In the genomic region with DNA sequence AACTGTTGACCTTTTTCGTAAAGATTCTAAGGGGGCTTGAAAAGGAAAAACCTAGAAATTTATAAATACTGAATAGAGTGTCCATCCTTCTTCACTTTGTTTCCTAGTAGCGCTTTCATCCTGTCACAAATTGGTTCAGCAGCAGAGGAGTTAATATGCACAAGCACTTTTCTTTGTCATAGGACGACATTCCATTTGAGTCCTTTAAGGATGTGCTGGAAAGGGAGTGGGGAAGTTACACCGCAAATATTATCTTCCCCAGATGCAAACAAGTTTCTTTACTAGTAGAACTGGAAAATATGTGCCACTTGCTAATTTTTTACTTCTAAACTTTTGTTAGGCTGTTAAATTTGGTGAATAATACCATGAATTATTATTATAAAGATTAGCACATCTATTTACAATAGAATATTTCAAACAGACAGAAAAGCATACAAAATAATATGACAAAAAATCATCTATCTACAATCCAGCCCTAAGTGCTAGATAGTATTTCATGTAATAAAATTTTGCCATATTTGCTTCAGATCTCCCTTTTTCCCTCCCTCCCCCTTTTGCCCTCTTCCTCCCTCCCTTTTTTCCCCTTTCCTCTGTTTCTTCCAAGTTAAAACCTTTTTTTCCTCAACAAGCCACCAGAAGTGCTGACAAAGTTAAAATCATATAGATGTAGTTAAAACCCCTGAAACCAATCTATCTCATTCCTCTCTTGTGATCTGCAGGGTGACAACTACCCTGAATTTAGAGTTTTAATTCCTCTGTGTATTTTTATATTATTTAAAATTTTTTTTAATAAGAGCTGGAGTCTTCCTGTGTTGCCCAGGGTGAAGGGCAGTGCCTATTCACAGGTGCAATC, we compare ENCODE assay signal across 2 cellular contexts.
A peak's percentile ranks its signal among the peaks of the same experiment; 100 is the strongest.
TF ChIP-seq lines count a peak whose summit lies in the region.

No MANE protein-coding gene starts in this region.

TF ChIP-seq in IMR-90, 13 proteins besides CTCF, POLR2A, EP300 and RAD21:
- TF ChIP-seq MAFK (IDR thresholded peaks at IDR 0.05; ENCODE audit: low read depth, low read length) (peak; percentile 72), MXI1 (IDR thresholded peaks at IDR 0.05; ENCODE audit: borderline replicate concordance, low read depth, low read length) (no peak)

TF ChIP-seq in H1, 55 proteins besides CTCF, POLR2A, EP300 and RAD21:
- TF ChIP-seq NRF1 (IDR thresholded peaks at IDR 0.05; ENCODE audit: low read depth, low read length) (no peak), SIN3A (conservative IDR thresholded peaks at IDR 0.05 in 1 of 2, IDR thresholded peaks at IDR 0.05 in 1 of 2; ENCODE audit: low read depth in 1 of 2, low read length in 2 of 2) (no peak), ZNF274 (IDR thresholded peaks at IDR 0.05; ENCODE audit: borderline replicate concordance, extremely low read depth, low read length) (no peak), KDM4A (IDR thresholded peaks at IDR 0.05; ENCODE audit: low read depth, low read length, severe bottlenecking) (no peak), GABPA (IDR thresholded peaks at IDR 0.05; ENCODE audit: borderline replicate concordance, insufficient read depth, low read length) (no peak), CBX5 (IDR thresholded peaks at IDR 0.05; ENCODE audit: low read depth, low read length) (no peak), TEAD4 (IDR thresholded peaks at IDR 0.05; ENCODE audit: low read depth, low read length) (no peak), SP2 (IDR thresholded peaks at IDR 0.05; ENCODE audit: low read length) (no peak), CBX8 (IDR thresholded peaks at IDR 0.05; ENCODE audit: borderline replicate concordance, low read depth, low read length) (no peak)
- TF ChIP-seq, protein P1, sequence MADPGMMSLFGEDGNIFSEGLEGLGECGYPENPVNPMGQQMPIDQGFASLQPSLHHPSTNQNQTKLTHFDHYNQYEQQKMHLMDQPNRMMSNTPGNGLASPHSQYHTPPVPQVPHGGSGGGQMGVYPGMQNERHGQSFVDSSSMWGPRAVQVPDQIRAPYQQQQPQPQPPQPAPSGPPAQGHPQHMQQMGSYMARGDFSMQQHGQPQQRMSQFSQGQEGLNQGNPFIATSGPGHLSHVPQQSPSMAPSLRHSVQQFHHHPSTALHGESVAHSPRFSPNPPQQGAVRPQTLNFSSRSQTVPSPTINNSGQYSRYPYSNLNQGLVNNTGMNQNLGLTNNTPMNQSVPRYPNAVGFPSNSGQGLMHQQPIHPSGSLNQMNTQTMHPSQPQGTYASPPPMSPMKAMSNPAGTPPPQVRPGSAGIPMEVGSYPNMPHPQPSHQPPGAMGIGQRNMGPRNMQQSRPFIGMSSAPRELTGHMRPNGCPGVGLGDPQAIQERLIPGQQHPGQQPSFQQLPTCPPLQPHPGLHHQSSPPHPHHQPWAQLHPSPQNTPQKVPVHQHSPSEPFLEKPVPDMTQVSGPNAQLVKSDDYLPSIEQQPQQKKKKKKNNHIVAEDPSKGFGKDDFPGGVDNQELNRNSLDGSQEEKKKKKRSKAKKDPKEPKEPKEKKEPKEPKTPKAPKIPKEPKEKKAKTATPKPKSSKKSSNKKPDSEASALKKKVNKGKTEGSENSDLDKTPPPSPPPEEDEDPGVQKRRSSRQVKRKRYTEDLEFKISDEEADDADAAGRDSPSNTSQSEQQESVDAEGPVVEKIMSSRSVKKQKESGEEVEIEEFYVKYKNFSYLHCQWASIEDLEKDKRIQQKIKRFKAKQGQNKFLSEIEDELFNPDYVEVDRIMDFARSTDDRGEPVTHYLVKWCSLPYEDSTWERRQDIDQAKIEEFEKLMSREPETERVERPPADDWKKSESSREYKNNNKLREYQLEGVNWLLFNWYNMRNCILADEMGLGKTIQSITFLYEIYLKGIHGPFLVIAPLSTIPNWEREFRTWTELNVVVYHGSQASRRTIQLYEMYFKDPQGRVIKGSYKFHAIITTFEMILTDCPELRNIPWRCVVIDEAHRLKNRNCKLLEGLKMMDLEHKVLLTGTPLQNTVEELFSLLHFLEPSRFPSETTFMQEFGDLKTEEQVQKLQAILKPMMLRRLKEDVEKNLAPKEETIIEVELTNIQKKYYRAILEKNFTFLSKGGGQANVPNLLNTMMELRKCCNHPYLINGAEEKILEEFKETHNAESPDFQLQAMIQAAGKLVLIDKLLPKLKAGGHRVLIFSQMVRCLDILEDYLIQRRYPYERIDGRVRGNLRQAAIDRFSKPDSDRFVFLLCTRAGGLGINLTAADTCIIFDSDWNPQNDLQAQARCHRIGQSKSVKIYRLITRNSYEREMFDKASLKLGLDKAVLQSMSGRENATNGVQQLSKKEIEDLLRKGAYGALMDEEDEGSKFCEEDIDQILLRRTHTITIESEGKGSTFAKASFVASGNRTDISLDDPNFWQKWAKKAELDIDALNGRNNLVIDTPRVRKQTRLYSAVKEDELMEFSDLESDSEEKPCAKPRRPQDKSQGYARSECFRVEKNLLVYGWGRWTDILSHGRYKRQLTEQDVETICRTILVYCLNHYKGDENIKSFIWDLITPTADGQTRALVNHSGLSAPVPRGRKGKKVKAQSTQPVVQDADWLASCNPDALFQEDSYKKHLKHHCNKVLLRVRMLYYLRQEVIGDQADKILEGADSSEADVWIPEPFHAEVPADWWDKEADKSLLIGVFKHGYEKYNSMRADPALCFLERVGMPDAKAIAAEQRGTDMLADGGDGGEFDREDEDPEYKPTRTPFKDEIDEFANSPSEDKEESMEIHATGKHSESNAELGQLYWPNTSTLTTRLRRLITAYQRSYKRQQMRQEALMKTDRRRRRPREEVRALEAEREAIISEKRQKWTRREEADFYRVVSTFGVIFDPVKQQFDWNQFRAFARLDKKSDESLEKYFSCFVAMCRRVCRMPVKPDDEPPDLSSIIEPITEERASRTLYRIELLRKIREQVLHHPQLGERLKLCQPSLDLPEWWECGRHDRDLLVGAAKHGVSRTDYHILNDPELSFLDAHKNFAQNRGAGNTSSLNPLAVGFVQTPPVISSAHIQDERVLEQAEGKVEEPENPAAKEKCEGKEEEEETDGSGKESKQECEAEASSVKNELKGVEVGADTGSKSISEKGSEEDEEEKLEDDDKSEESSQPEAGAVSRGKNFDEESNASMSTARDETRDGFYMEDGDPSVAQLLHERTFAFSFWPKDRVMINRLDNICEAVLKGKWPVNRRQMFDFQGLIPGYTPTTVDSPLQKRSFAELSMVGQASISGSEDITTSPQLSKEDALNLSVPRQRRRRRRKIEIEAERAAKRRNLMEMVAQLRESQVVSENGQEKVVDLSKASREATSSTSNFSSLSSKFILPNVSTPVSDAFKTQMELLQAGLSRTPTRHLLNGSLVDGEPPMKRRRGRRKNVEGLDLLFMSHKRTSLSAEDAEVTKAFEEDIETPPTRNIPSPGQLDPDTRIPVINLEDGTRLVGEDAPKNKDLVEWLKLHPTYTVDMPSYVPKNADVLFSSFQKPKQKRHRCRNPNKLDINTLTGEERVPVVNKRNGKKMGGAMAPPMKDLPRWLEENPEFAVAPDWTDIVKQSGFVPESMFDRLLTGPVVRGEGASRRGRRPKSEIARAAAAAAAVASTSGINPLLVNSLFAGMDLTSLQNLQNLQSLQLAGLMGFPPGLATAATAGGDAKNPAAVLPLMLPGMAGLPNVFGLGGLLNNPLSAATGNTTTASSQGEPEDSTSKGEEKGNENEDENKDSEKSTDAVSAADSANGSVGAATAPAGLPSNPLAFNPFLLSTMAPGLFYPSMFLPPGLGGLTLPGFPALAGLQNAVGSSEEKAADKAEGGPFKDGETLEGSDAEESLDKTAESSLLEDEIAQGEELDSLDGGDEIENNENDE (IDR thresholded peaks at IDR 0.05; ENCODE audit: insufficient replicate concordance, low read length): no peak
